In the genomic region with DNA sequence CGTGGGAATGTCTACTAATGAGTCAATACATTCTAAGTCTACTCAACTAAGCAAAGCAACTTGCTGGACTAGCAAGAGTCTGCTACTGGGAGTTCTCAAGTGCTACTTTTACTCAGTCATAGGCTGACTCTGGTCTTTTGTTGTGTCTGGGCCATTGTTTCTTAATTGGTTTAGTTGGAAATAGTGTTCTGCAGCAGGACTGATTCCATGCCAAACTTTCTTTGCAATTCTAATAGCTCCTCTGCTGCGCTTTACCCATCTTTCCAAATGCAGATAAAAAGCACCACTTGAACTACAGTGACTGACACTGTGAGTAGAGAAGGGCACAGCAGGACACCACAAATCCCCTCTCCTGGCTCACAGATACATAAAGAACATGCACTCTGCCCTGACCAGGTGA, we compare ENCODE assay signal across 23 cellular contexts.
DNase-seq lines count a peak whose midpoint lies in the region; ATAC-seq, FAIRE-seq and TF ChIP-seq lines count a peak whose summit lies in the region.
"Had no signal": no experiment of that assay in that cellular context is flagged by ENCODE, and none has a peak within 500 bp of the region (broad histone marks: within the 10 kb centered on the region; RNA-seq: fewer than 3 reads in every experiment).

No MANE protein-coding gene starts in this region.

- H3K36me3 ChIP-seq in H7 (replicated peaks; ENCODE audit: control insufficient read depth, insufficient read depth, low read length) (no peaks in the 10 kb centered on the region), astrocyte (ENCODE audit: insufficient read depth, low read length) (peaks cover 9% of the 10 kb centered on the region), mesendoderm (ENCODE audit: control insufficient read depth, insufficient read depth, low read length) (no peaks in the 10 kb centered on the region)
- H3K36me3 ChIP-seq: BLaER1, brain microvascular endothelial cell had no signal

- no peak overlapping the region for H3K9ac ChIP-seq in astrocyte (ENCODE audit: low read length)
- H3K9ac ChIP-seq in mesendoderm (ENCODE audit: low read length) = no peak overlapping the region
- H3K9ac ChIP-seq: BLaER1 had no signal

- H2BK15ac ChIP-seq in mesendoderm (replicated peaks; ENCODE audit: low read depth) = no peak overlapping the region

- H3K27ac Mint-ChIP-seq in astrocyte (ENCODE audit: unreplicated experiment) = peak overlapping the region; percentile 50
- no peak overlapping the region for H3K27ac Mint-ChIP-seq in natural killer cell treated with Interleukin-12 subunit alpha and Interleukin-12 subunit beta and Interleukin-15 and Interleukin-18, amount 100 ng/mL, for 72 hours
- no peak overlapping the region for H3K27ac Mint-ChIP-seq in activated T-helper 2 cell treated with anti-CD3 and anti-CD28 coated beads, Interferon-gamma antibody, Interleukin-2, Interleukin-4, amounts not matched to agents 10 μg/mL and 5 μg/mL and 100 μg/mL, durations not matched to agents 14 hours and 24 hours and 36 hours
- H3K27ac Mint-ChIP-seq: activated naive CD8-positive, alpha-beta T cell treated with anti-CD3 and anti-CD28 coated beads for 36 hours; immature natural killer cell had no signal

- no peaks in the 10 kb centered on the region; the same call in 1 of the 2 replicates for H3K27me3 ChIP-seq in H7 (ENCODE audit: control insufficient read depth, insufficient read depth, low read length)
- no peaks in the 10 kb centered on the region for H3K27me3 ChIP-seq in astrocyte (ENCODE audit: insufficient read depth, low read length)
- H3K27me3 ChIP-seq in mesendoderm (ENCODE audit: insufficient read depth, low read length, poor library complexity) = no peaks in the 10 kb centered on the region
- H3K27me3 ChIP-seq: BLaER1, brain microvascular endothelial cell had no signal

- no peak overlapping the region for H3K4me3 Mint-ChIP-seq in astrocyte (ENCODE audit: unreplicated experiment)
- no peak overlapping the region for H3K4me3 Mint-ChIP-seq in natural killer cell treated with Interleukin-12 subunit alpha and Interleukin-12 subunit beta and Interleukin-15 and Interleukin-18, amount 100 ng/mL, for 72 hours
- H3K4me3 Mint-ChIP-seq in activated T-helper 2 cell treated with anti-CD3 and anti-CD28 coated beads, Interferon-gamma antibody, Interleukin-2, Interleukin-4, amounts not matched to agents 10 μg/mL and 5 μg/mL and 100 μg/mL, durations not matched to agents 14 hours and 24 hours and 36 hours (ENCODE audit: low read depth) = no peak overlapping the region
- H3K4me3 Mint-ChIP-seq: activated naive CD8-positive, alpha-beta T cell treated with anti-CD3 and anti-CD28 coated beads for 36 hours; immature natural killer cell; nephron had no signal

- H3K56ac ChIP-seq in mesendoderm (ENCODE audit: low read length) = no peak overlapping the region

- H3K79me1 ChIP-seq in mesendoderm (ENCODE audit: low read length) = no peaks in the 10 kb centered on the region

- H3K36me3 Mint-ChIP-seq in astrocyte (ENCODE audit: low read depth, unreplicated experiment) = peaks cover 10% of the 10 kb centered on the region
- no peaks in the 10 kb centered on the region for H3K36me3 Mint-ChIP-seq in natural killer cell treated with Interleukin-12 subunit alpha and Interleukin-12 subunit beta and Interleukin-15 and Interleukin-18, amount 100 ng/mL, for 72 hours
- H3K36me3 Mint-ChIP-seq in activated T-helper 2 cell treated with anti-CD3 and anti-CD28 coated beads, Interferon-gamma antibody, Interleukin-2, Interleukin-4, amounts not matched to agents 10 μg/mL and 5 μg/mL and 100 μg/mL, durations not matched to agents 14 hours and 24 hours and 36 hours (ENCODE audit: low read depth) = no peaks in the 10 kb centered on the region
- H3K36me3 Mint-ChIP-seq: activated naive CD8-positive, alpha-beta T cell treated with anti-CD3 and anti-CD28 coated beads for 36 hours; immature natural killer cell had no signal

- H3K9me3 ChIP-seq in astrocyte (ENCODE audit: insufficient read depth, low read depth, low read length) = no peaks in the 10 kb centered on the region
- H3K9me3 ChIP-seq: BLaER1 had no signal

- H3K18ac ChIP-seq in mesendoderm (ENCODE audit: low read length) = no peak overlapping the region

- no peak overlapping the region for H2AK5ac ChIP-seq in mesendoderm (ENCODE audit: low read length)

- H3K4me1 Mint-ChIP-seq in astrocyte (ENCODE audit: low read depth, unreplicated experiment) = peaks cover 11% of the 10 kb centered on the region
- H3K4me1 Mint-ChIP-seq in natural killer cell treated with Interleukin-12 subunit alpha and Interleukin-12 subunit beta and Interleukin-15 and Interleukin-18, amount 100 ng/mL, for 72 hours (ENCODE audit: low read depth in 2 of 2) = no peaks in the 10 kb centered on the region
- H3K4me1 Mint-ChIP-seq in activated T-helper 2 cell treated with anti-CD3 and anti-CD28 coated beads, Interferon-gamma antibody, Interleukin-2, Interleukin-4, amounts not matched to agents 10 μg/mL and 5 μg/mL and 100 μg/mL, durations not matched to agents 14 hours and 24 hours and 36 hours (ENCODE audit: low read depth) = no peaks in the 10 kb centered on the region
- H3K4me1 Mint-ChIP-seq: activated naive CD8-positive, alpha-beta T cell treated with anti-CD3 and anti-CD28 coated beads for 36 hours; immature natural killer cell had no signal

- H3K4me1 ChIP-seq in astrocyte (ENCODE audit: insufficient read depth, low read length) = no peaks in the 10 kb centered on the region
- no peaks in the 10 kb centered on the region for H3K4me1 ChIP-seq in mesendoderm (ENCODE audit: control insufficient read depth, low read depth, low read length)
- H3K4me1 ChIP-seq: BLaER1 had no signal

- no peak overlapping the region for H3K4ac ChIP-seq in mesendoderm (ENCODE audit: low read depth, low read length)

- peak; percentile 20 for FAIRE-seq in astrocyte (lab: Jason Lieb, UNC)

- H3K4me3 ChIP-seq in H7 (ENCODE audit: insufficient read depth, low read depth, low read length) = no peak overlapping the region
- no peak overlapping the region for H3K4me3 ChIP-seq in astrocyte (ENCODE audit: insufficient read depth, low read depth, low read length)
- H3K4me3 ChIP-seq in mesendoderm (ENCODE audit: low read length) = no peak overlapping the region
- H3K4me3 ChIP-seq: BLaER1 had no signal

- H3K27ac ChIP-seq in astrocyte (ENCODE audit: low read depth, low read length) (no peak overlapping the region), mesendoderm (ENCODE audit: low read depth, low read length) (no peak overlapping the region)
- H3K27ac ChIP-seq: BLaER1, brain microvascular endothelial cell had no signal

- H2BK5ac ChIP-seq in mesendoderm (ENCODE audit: low read length) = no peak overlapping the region

- H4K5ac ChIP-seq in mesendoderm (ENCODE audit: low read length) = no peak overlapping the region

- no peaks in the 10 kb centered on the region for H3K79me2 ChIP-seq in astrocyte (ENCODE audit: insufficient read depth, low read length)
- no peaks in the 10 kb centered on the region for H3K79me2 ChIP-seq in mesendoderm (ENCODE audit: control insufficient read depth, insufficient read depth, low read length)

- no peak overlapping the region for H2BK120ac ChIP-seq in mesendoderm (ENCODE audit: low read depth, low read length)

- TF ChIP-seq CTCF in astrocyte (IDR thresholded peaks at IDR 0.05; ENCODE audit: insufficient read depth, low read depth, low read length) = no peak

- H2AFZ ChIP-seq in astrocyte (ENCODE audit: low read depth, low read length) = no peak overlapping the region

- H3K4me2 ChIP-seq in astrocyte (ENCODE audit: low read length) = no peak overlapping the region
- no peak overlapping the region for H3K4me2 ChIP-seq in mesendoderm (ENCODE audit: low read length)
- H3K4me2 ChIP-seq: BLaER1 had no signal

- H3K23ac ChIP-seq in mesendoderm (ENCODE audit: low read length) = no peak overlapping the region

- ATAC-seq in natural killer cell treated with Interleukin-12 subunit alpha and Interleukin-12 subunit beta and Interleukin-15 and Interleukin-18, amount 100 ng/mL, for 72 hours = no peak

- H4K20me1 ChIP-seq in astrocyte (ENCODE audit: insufficient read depth, low read length) = no peaks in the 10 kb centered on the region
- H4K20me1 ChIP-seq: BLaER1 had no signal

- no peak for TF ChIP-seq POLR2A in erythroblast (IDR thresholded peaks at IDR 0.05; ENCODE audit: low read length)

- no peaks in the 10 kb centered on the region for H3K27me3 Mint-ChIP-seq in astrocyte (ENCODE audit: low read depth, unreplicated experiment)
- H3K27me3 Mint-ChIP-seq in natural killer cell treated with Interleukin-12 subunit alpha and Interleukin-12 subunit beta and Interleukin-15 and Interleukin-18, amount 100 ng/mL, for 72 hours = no peaks in the 10 kb centered on the region
- H3K27me3 Mint-ChIP-seq in activated T-helper 2 cell treated with anti-CD3 and anti-CD28 coated beads, Interferon-gamma antibody, Interleukin-2, Interleukin-4, amounts not matched to agents 10 μg/mL and 5 μg/mL and 100 μg/mL, durations not matched to agents 14 hours and 24 hours and 36 hours (ENCODE audit: low read depth) = no peaks in the 10 kb centered on the region
- H3K27me3 Mint-ChIP-seq: activated naive CD8-positive, alpha-beta T cell treated with anti-CD3 and anti-CD28 coated beads for 36 hours had no signal

- no CpG with 5 or more reads among the region's 2 CpGs for WGBS in mesendoderm (ENCODE audit: extremely low coverage, insufficient coverage, low lambda C conversion rate)

- no peak overlapping the region for H4K8ac ChIP-seq in mesendoderm (ENCODE audit: low read depth, low read length)

- no peaks in the 10 kb centered on the region for H3K9me3 Mint-ChIP-seq in astrocyte (ENCODE audit: unreplicated experiment)
- H3K9me3 Mint-ChIP-seq in natural killer cell treated with Interleukin-12 subunit alpha and Interleukin-12 subunit beta and Interleukin-15 and Interleukin-18, amount 100 ng/mL, for 72 hours = no peaks in the 10 kb centered on the region
- H3K9me3 Mint-ChIP-seq in activated T-helper 2 cell treated with anti-CD3 and anti-CD28 coated beads, Interferon-gamma antibody, Interleukin-2, Interleukin-4, amounts not matched to agents 10 μg/mL and 5 μg/mL and 100 μg/mL, durations not matched to agents 14 hours and 24 hours and 36 hours = no peaks in the 10 kb centered on the region
- H3K9me3 Mint-ChIP-seq: activated naive CD8-positive, alpha-beta T cell treated with anti-CD3 and anti-CD28 coated beads for 36 hours; nephron had no signal

- intact Hi-C loops in activated T-helper 2 cell treated with anti-CD3 and anti-CD28 coated beads, Interferon-gamma antibody, Interleukin-2, Interleukin-4, amounts not matched to agents 10 μg/mL and 5 μg/mL and 100 μg/mL, durations not matched to agents 14 hours and 24 hours and 36 hours (cut with micrococcal nuclease) = no loop called here

- DNase-seq in H7 = peak; percentile 51
- peak; percentile 56 to 70 for DNase-seq in NCI-H187 (lab: John Stamatoyannopoulos, UW)
- DNase-seq in astrocyte (ENCODE audit: low read depth) = peak; percentile 76
- DNase-seq in mesendoderm = peak; percentile 73
- DNase-seq in erythroblast (lab: John Stamatoyannopoulos, UW) = no peak
- DNase-seq in natural killer cell treated with Interleukin-12 subunit alpha and Interleukin-12 subunit beta and Interleukin-15 and Interleukin-18, amount 100 ng/mL, for 72 hours (ENCODE audit: low spot score) = no peak
- DNase-seq in activated T-helper 2 cell treated with anti-CD3 and anti-CD28 coated beads, Interferon-gamma antibody, Interleukin-2, Interleukin-4, amounts not matched to agents 10 μg/mL and 5 μg/mL and 100 μg/mL, durations not matched to agents 14 hours and 24 hours and 36 hours (ENCODE audit: low spot score) = no peak
- no peak for DNase-seq in NK-92 (lab: John Stamatoyannopoulos, UW; ENCODE audit: unreplicated experiment)
- DNase-seq: activated CD4-positive, alpha-beta T cell treated with anti-CD3 and anti-CD28 coated beads, Interleukin-2, amount 50 U/mL, for 48 hours; activated naive CD8-positive, alpha-beta T cell treated with anti-CD3 and anti-CD28 coated beads for 36 hours; activated T-cell treated with anti-CD3 and anti-CD28 coated beads, Interleukin-2, amount 50 U/mL, for 1 hour; brain microvascular endothelial cell; foreskin melanocyte; immature natural killer cell; Kasumi-1; mammary epithelial cell; NCI-H526 treated with DMSO at 0.1 percent for 48 hours; stimulated activated CD4-positive, alpha-beta T cell treated with anti-CD3 and anti-CD28 coated beads, Interleukin-15, amount 100 ng/mL, for 24 hours; stimulated activated naive CD4-positive, alpha-beta T cell; SW 1271; trophoblast cell had no signal

Comparison
In these comparisons a context has a peak if more than half of its experiments do, and no peak if none do; other contexts are left out.
1. DNase-seq: peak in H7 (single experiment), NCI-H187 (2 of 2), astrocyte (single experiment) and mesendoderm (single experiment); none in erythroblast (0 of 2), natural killer cell treated with Interleukin-12 subunit alpha and Interleukin-12 subunit beta and Interleukin-15 and Interleukin-18, amount 100 ng/mL, for 72 hours (single experiment), activated T-helper 2 cell treated with anti-CD3 and anti-CD28 coated beads, Interferon-gamma antibody, Interleukin-2, Interleukin-4, amounts not matched to agents 10 μg/mL and 5 μg/mL and 100 μg/mL, durations not matched to agents 14 hours and 24 hours and 36 hours (single experiment) and NK-92 (single experiment).